8 cellular contexts compared by ENCODE assay signal in genomic region chr17:72614871-72615626, GRCh38.
DNase-seq lines count a peak whose midpoint lies in the region; ATAC-seq, FAIRE-seq and TF ChIP-seq lines count a peak whose summit lies in the region.

No MANE protein-coding gene starts in this region.

- H3K9me3 ChIP-seq in heart left ventricle (no peaks in the 10 kb centered on the region), astrocyte (ENCODE audit: insufficient read depth, low read depth, low read length) (no peaks in the 10 kb centered on the region)

- H3K36me3 ChIP-seq in heart left ventricle (no peaks in the 10 kb centered on the region), astrocyte (ENCODE audit: insufficient read depth, low read length) (no peaks in the 10 kb centered on the region)

- FAIRE-seq in astrocyte (lab: Jason Lieb, UNC) (no peak), urothelium cell line (lab: Jason Lieb, UNC) (peak; percentile 37)

- peaks cover 3% of the 10 kb centered on the region for H3K27me3 Mint-ChIP-seq in astrocyte (ENCODE audit: low read depth, unreplicated experiment)

- DNase-seq in heart left ventricle (no peak), Right ventricle myocardium superior (no peak), astrocyte (ENCODE audit: low read depth) (peak; percentile 81), urothelium cell line (ENCODE audit: low spot score) (peak; percentile 89), AML-193 (lab: John Stamatoyannopoulos, UW) (no peak), HEK293T (ENCODE audit: extremely low spot score) (no peak)
- DNase-seq in stimulated activated CD4-positive, alpha-beta T cell treated with anti-CD3 and anti-CD28 coated beads, Interleukin-4, amount 100 ng/mL, for 4 hours, result no peak

- H4K20me1 ChIP-seq in astrocyte (ENCODE audit: insufficient read depth, low read length), result no peaks in the 10 kb centered on the region

- peak overlapping the region; percentile 70 for H3K9ac ChIP-seq in astrocyte (ENCODE audit: low read length)

- H3K27me3 ChIP-seq in heart left ventricle, result peaks cover 0 to 43% (median 9%) of the 10 kb centered on the region in 9 donors
- no peaks in the 10 kb centered on the region for H3K27me3 ChIP-seq in astrocyte (ENCODE audit: insufficient read depth, low read length)
- H3K27me3 ChIP-seq in layer of hippocampus (ENCODE audit: control insufficient read depth, insufficient read depth, low read length), result no peaks in the 10 kb centered on the region

- ATAC-seq in heart left ventricle (peak in 3 of 4 donors; percentile 40 to 76 (median 67)), Right ventricle myocardium superior (ENCODE audit: poor library complexity) (no peak)

- no peak for TF ChIP-seq CTCF in heart left ventricle (IDR thresholded peaks at IDR 0.05)
- TF ChIP-seq CTCF in astrocyte (IDR thresholded peaks at IDR 0.05; ENCODE audit: insufficient read depth, low read depth, low read length), result no peak

- no peaks in the 10 kb centered on the region for H3K79me2 ChIP-seq in astrocyte (ENCODE audit: insufficient read depth, low read length)

- peak overlapping the region; percentile 60 for H3K4me3 Mint-ChIP-seq in astrocyte (ENCODE audit: unreplicated experiment)

- no peaks in the 10 kb centered on the region for H3K9me3 Mint-ChIP-seq in astrocyte (ENCODE audit: unreplicated experiment)

- intact Hi-C loops in heart left ventricle (cut with DNase I) (loop anchor here in 1 of 10 donors (10.0 kb wide), 1 partner anchor 1400 kb away; no protein-coding TSS in a partner anchor), Right ventricle myocardium superior (cut with DNase I) (no loop called here)

- 16 to 19% (median 18%) methylated on average over 20 of the region's 20 CpGs for WGBS in heart left ventricle, 4 donors

- CTCF ChIA-PET in HEK293T (lab: Yijun Ruan, JAX), result no interaction called here

- no peak for TF ChIP-seq POLR2A in heart left ventricle (IDR thresholded peaks at IDR 0.05)

- POLR2A ChIA-PET in HEK293T (lab: Yijun Ruan, JAX), result no interaction called here

- no peaks in the 10 kb centered on the region for H3K36me3 Mint-ChIP-seq in astrocyte (ENCODE audit: low read depth, unreplicated experiment)

- H2AFZ ChIP-seq in astrocyte (ENCODE audit: low read depth, low read length), result peak overlapping the region; percentile 41

- H3K4me2 ChIP-seq in astrocyte (ENCODE audit: low read length), result peak overlapping the region; percentile 75

- peaks cover 0 to 7% (median 0%) of the 10 kb centered on the region in 12 donors for H3K4me1 ChIP-seq in heart left ventricle
- peaks cover 28% of the 10 kb centered on the region for H3K4me1 ChIP-seq in astrocyte (ENCODE audit: insufficient read depth, low read length)

- peaks cover 25% of the 10 kb centered on the region for H3K4me1 Mint-ChIP-seq in astrocyte (ENCODE audit: low read depth, unreplicated experiment)

- no peak overlapping the region for H3K4me3 ChIP-seq in heart left ventricle
- no peak overlapping the region for H3K4me3 ChIP-seq in astrocyte (ENCODE audit: insufficient read depth, low read depth, low read length)

- H3K27ac Mint-ChIP-seq in astrocyte (ENCODE audit: unreplicated experiment), result peak overlapping the region; percentile 89

- peak overlapping the region in 1 of 12 donors; percentile 46 for H3K27ac ChIP-seq in heart left ventricle
- peak overlapping the region; percentile 65 for H3K27ac ChIP-seq in astrocyte (ENCODE audit: low read depth, low read length)
- H3K27ac ChIP-seq in layer of hippocampus (ENCODE audit: low read depth, low read length), result peak overlapping the region; percentile 50

TF ChIP-seq in HEK293T, 16 proteins besides CTCF, POLR2A, EP300 and RAD21:
- TF ChIP-seq SP1 (IDR thresholded peaks at IDR 0.05) (no peak), NFRKB (IDR thresholded peaks at IDR 0.05) (no peak), ELF4 (IDR thresholded peaks at IDR 0.05) (no peak), SUZ12 (IDR thresholded peaks at IDR 0.05) (no peak), L3MBTL2 (conservative IDR thresholded peaks at IDR 0.05) (no peak), FOXK2 (IDR thresholded peaks at IDR 0.05) (no peak), CTBP1 (IDR thresholded peaks at IDR 0.05; ENCODE audit: borderline replicate concordance) (no peak), PKNOX1 (IDR thresholded peaks at IDR 0.05) (no peak), FOXM1 (IDR thresholded peaks at IDR 0.05; ENCODE audit: borderline replicate concordance) (no peak), ARNT (IDR thresholded peaks at IDR 0.05) (no peak), BHLHE40 (IDR thresholded peaks at IDR 0.05; ENCODE audit: borderline replicate concordance) (no peak), HDGF (IDR thresholded peaks at IDR 0.05; ENCODE audit: borderline replicate concordance) (no peak), FOXA1 (IDR thresholded peaks at IDR 0.05) (no peak), ZNF384 (IDR thresholded peaks at IDR 0.05) (no peak), TARDBP (IDR thresholded peaks at IDR 0.05) (no peak), LEF1 (IDR thresholded peaks at IDR 0.05; ENCODE audit: borderline replicate concordance) (no peak)
TF ChIP-seq in HEK293T: peak in this region for 0.

Comparison
In these comparisons a context has a peak if more than half of its experiments do, and no peak if none do; other contexts are left out.
1. DNase-seq: peak in astrocyte (single experiment) and urothelium cell line (single experiment); none in heart left ventricle (0 of 5), Right ventricle myocardium superior (single experiment), AML-193 (0 of 2), stimulated activated CD4-positive, alpha-beta T cell treated with anti-CD3 and anti-CD28 coated beads, Interleukin-4, amount 100 ng/mL, for 4 hours (0 of 2) and HEK293T (single experiment).